ENCODE assay signal across 9 cellular contexts in genomic region chr10:119281581-119282071, GRCh38.
DNase-seq lines count a peak whose midpoint lies in the region; ATAC-seq, FAIRE-seq and TF ChIP-seq lines count a peak whose summit lies in the region.
"Had no signal": no experiment of that assay in that cellular context is flagged by ENCODE, and none has a peak within 500 bp of the region (broad histone marks: within the 10 kb centered on the region; RNA-seq: fewer than 3 reads in every experiment).

No MANE protein-coding gene starts in this region.

- WGBS in right lobe of liver (ENCODE audit: insufficient coverage, low coverage, low lambda C conversion rate, missing lambda C conversion rate), result 66% methylated on average over 7 of the region's 13 CpGs
- 96% methylated on average over 13 of the region's 13 CpGs for WGBS in HepG2 (ENCODE audit: low lambda C conversion rate)

- H3K9me3 ChIP-seq in right lobe of liver (no peaks in the 10 kb centered on the region), HepG2 (ENCODE audit: low read length) (no peaks in the 10 kb centered on the region), vagina (no peaks in the 10 kb centered on the region), PC-3 (ENCODE audit: low read length) (no peaks in the 10 kb centered on the region)

- H3K9me2 ChIP-seq in PC-3 (replicated peaks; ENCODE audit: low read length), result no peaks in the 10 kb centered on the region

- H4K20me1 ChIP-seq in HepG2 (ENCODE audit: insufficient read depth, low read length) (no peaks in the 10 kb centered on the region), PC-3 (ENCODE audit: low read length) (no peaks in the 10 kb centered on the region)

- CTCF ChIA-PET in HepG2 (lab: Yijun Ruan, JAX; ENCODE audit: low intra/inter-chr PET ratio, low total read pairs) (no interaction called here), PC-3 (lab: Charles Lee) (no interaction called here)

- H3K27ac ChIP-seq in right lobe of liver, result no peak overlapping the region
- no peak overlapping the region for H3K27ac ChIP-seq in HepG2 (ENCODE audit: extremely low read length, insufficient read depth, low read length)
- H3K27ac ChIP-seq in vagina, result peak overlapping the region; percentile 52
- no peak overlapping the region for H3K27ac ChIP-seq in PC-3 (ENCODE audit: low read length)

- H3K4me2 ChIP-seq in HepG2 (ENCODE audit: low read depth, low read length) (no peak overlapping the region), PC-3 (ENCODE audit: low read length) (no peak overlapping the region)

- H3K79me2 ChIP-seq in HepG2 (ENCODE audit: insufficient read depth, low read length) (peaks cover 3% of the 10 kb centered on the region), PC-3 (ENCODE audit: low read length) (no peaks in the 10 kb centered on the region)

- TF ChIP-seq POLR2A in right lobe of liver (IDR thresholded peaks at IDR 0.05), result no peak
- TF ChIP-seq POLR2A in HepG2 (IDR thresholded peaks at IDR 0.05; ENCODE audit: insufficient read depth in 1 of 2, low read depth in 2 of 2, low read length in 2 of 2), result no peak
- TF ChIP-seq POLR2A in vagina (IDR thresholded peaks at IDR 0.05), result no peak

- H3K36me3 ChIP-seq in right lobe of liver (no peaks in the 10 kb centered on the region), HepG2 (replicated peaks in 1 of 2; ENCODE audit: control insufficient read depth in 1 of 2, insufficient read depth in 2 of 2, low read length in 2 of 2) (no peaks in the 10 kb centered on the region), vagina (no peaks in the 10 kb centered on the region), PC-3 (ENCODE audit: low read depth, low read length) (no peaks in the 10 kb centered on the region)

- POLR2A ChIA-PET in HepG2 (lab: Yijun Ruan, JAX) (interaction anchor here (0.7 kb wide), 1 partner anchor 11 kb away, joined by 3 read pairs; no protein-coding TSS in a partner anchor), PC-3 (lab: Charles Lee; ENCODE audit: unreplicated experiment) (no interaction called here)

- no peak for FAIRE-seq in HepG2 (lab: Jason Lieb, UNC)

- ATAC-seq in right lobe of liver (peak; percentile 36 to 53 (median 37)), HepG2 (no peak), HG03378 (IDR thresholded peaks at IDR 0.05; ENCODE audit: unreplicated experiment) (no peak), PC-3 (no peak), HG03460 (IDR thresholded peaks at IDR 0.05; ENCODE audit: unreplicated experiment) (no peak)
- ATAC-seq: naive thymus-derived CD8-positive, alpha-beta T cell had no signal

- no peak for TF ChIP-seq RAD21 in HepG2 (CRISPR knock-in tag; IDR thresholded peaks at IDR 0.05)

- no peak for TF ChIP-seq EP300 in HepG2 (IDR thresholded peaks at IDR 0.05; ENCODE audit: low read depth in 2 of 2, low read length in 2 of 2)
- TF ChIP-seq EP300 in HepG2 (CRISPR knock-in tag; IDR thresholded peaks at IDR 0.05; ENCODE audit: borderline replicate concordance), result no peak

- TF ChIP-seq CTCF in right lobe of liver (IDR thresholded peaks at IDR 0.05) (no peak), HepG2 (CRISPR knock-in tag; IDR thresholded peaks at IDR 0.05) (no peak), vagina (IDR thresholded peaks at IDR 0.05) (no peak), PC-3 (conservative IDR thresholded peaks at IDR 0.05; ENCODE audit: low read depth, low read length) (no peak)

- H3K27me3 ChIP-seq in right lobe of liver (no peaks in the 10 kb centered on the region), HepG2 (ENCODE audit: control insufficient read depth in 1 of 2, insufficient read depth in 2 of 2, low read length in 2 of 2) (no peaks in the 10 kb centered on the region), vagina (no peaks in the 10 kb centered on the region), PC-3 (ENCODE audit: low read length) (no peaks in the 10 kb centered on the region)

- BruUV-seq in HepG2 (replicated peaks; lab: Mats Ljungman, UMichigan) (no TSS peak), PC-3 (replicated peaks; lab: Mats Ljungman, UMichigan) (no TSS peak)

- no peak overlapping the region for H3K4me3 ChIP-seq in right lobe of liver
- no peak overlapping the region for H3K4me3 ChIP-seq in HepG2 (replicated peaks in 1 of 3; ENCODE audit: insufficient read depth in 1 of 3, low read depth in 2 of 3, low read length in 3 of 3)
- H3K4me3 ChIP-seq in vagina, result no peak overlapping the region
- no peak overlapping the region for H3K4me3 ChIP-seq in PC-3 (ENCODE audit: low read length)

- no peaks in the 10 kb centered on the region for H3F3A ChIP-seq in PC-3 (ENCODE audit: low read length, unreplicated experiment)

- in situ Hi-C loops in HepG2 (cut with HindIII; ENCODE audit: extremely low pct_ligation_motif_present, low pct_unique_long_range_greater_than_20kb), result no loop called here

- peaks cover 0 to 51% (median 16%) of the 10 kb centered on the region in 4 donors for H3K4me1 ChIP-seq in right lobe of liver
- peaks cover 18% of the 10 kb centered on the region for H3K4me1 ChIP-seq in HepG2 (ENCODE audit: insufficient read depth, low read length)
- H3K4me1 ChIP-seq in vagina, result peaks cover 63% of the 10 kb centered on the region
- H3K4me1 ChIP-seq in PC-3 (ENCODE audit: insufficient read depth, low read length), result no peaks in the 10 kb centered on the region

- H2AFZ ChIP-seq in HepG2 (ENCODE audit: low read length) (no peak overlapping the region), PC-3 (ENCODE audit: low read length) (no peak overlapping the region)

- H3K9ac ChIP-seq in HepG2 (ENCODE audit: insufficient read depth, low read depth, low read length) (no peak overlapping the region), PC-3 (ENCODE audit: low read length) (no peak overlapping the region)

- intact Hi-C loops in right lobe of liver (cut with DNase I), result loop anchor here in 1 of 2 donors (10.0 kb wide), 1 partner anchor 133 kb away; no protein-coding TSS in a partner anchor
- intact Hi-C loops in HepG2 (cut with micrococcal nuclease; ENCODE audit: unreplicated experiment), result no loop called here
- intact Hi-C loops in vagina (cut with DNase I), result loop anchor here (10.0 kb wide), 1 partner anchor 123 kb away; no protein-coding TSS in a partner anchor
- intact Hi-C loops in PC-3 (cut with micrococcal nuclease), result no loop called here

- DNase-seq in right lobe of liver, result peak; percentile 77 to 90 (median 87)
- DNase-seq in HepG2 (ENCODE audit: low spot score), result no peak
- peak; percentile 79 for DNase-seq in cerebellum (ENCODE audit: low spot score)
- DNase-seq in myocyte (ENCODE audit: low read depth), result peak; percentile 81
- no peak for DNase-seq in vagina (ENCODE audit: extremely low spot score in 2 of 2)
- DNase-seq in PC-3, result no peak
- DNase-seq: naive thymus-derived CD8-positive, alpha-beta T cell had no signal

TF ChIP-seq in HepG2, 621 proteins besides CTCF, POLR2A, EP300 and RAD21:
- no peak for TF ChIP-seq SMAD9 (CRISPR knock-in tag; IDR thresholded peaks at IDR 0.05)

Comparison
In these comparisons a context has a peak if more than half of its experiments do, and no peak if none do; other contexts are left out.
1. ATAC-seq: peak in right lobe of liver (4 of 4); none in HepG2 (single experiment), HG03378 (single experiment), PC-3 (single experiment) and HG03460 (single experiment).
2. DNase-seq: peak in right lobe of liver (3 of 3), cerebellum (single experiment) and myocyte (single experiment); none in HepG2 (single experiment), vagina (0 of 2) and PC-3 (single experiment).